11 cellular contexts compared by ENCODE assay signal in genomic region chr1:229225331-229225782, GRCh38. TPM values are rescaled to one million over a fixed set of nuclear protein-coding genes. Genes with fewer than 3 reads are reported as not detected.
DNase-seq lines count a peak whose midpoint lies in the region; FAIRE-seq and TF ChIP-seq lines count a peak whose summit lies in the region.
"Had no signal": no experiment of that assay in that cellular context is flagged by ENCODE, and none has a peak within 500 bp of the region (broad histone marks: within the 10 kb centered on the region; RNA-seq: fewer than 3 reads in every experiment).

No MANE protein-coding gene starts in this region.

- no peak for FAIRE-seq in small intestine (lab: Jason Lieb, UNC)
- FAIRE-seq: kidney had no signal

- H3K36me3 ChIP-seq in HEK293 (ENCODE audit: control insufficient read depth in 2 of 2, insufficient read depth in 1 of 2, low read length in 2 of 2), result no peaks in the 10 kb centered on the region
- H3K36me3 ChIP-seq in small intestine (ENCODE audit: control insufficient read depth in 2 of 2, insufficient read depth in 2 of 2, low read length in 2 of 2), result no peaks in the 10 kb centered on the region
- H3K36me3 ChIP-seq: BLaER1 treated with 17β-estradiol and CSF1 and Interleukin-3, amounts not matched to agents 10 nM and 100 nM had no signal

- no peak overlapping the region for H3K4me3 ChIP-seq in HEK293 (ENCODE audit: low read depth, low read length)
- no peak overlapping the region for H3K4me3 ChIP-seq in small intestine (ENCODE audit: low read depth in 1 of 2, low read length in 2 of 2)
- H3K4me3 ChIP-seq: BLaER1 treated with 17β-estradiol and CSF1 and Interleukin-3, amounts not matched to agents 10 nM and 100 nM had no signal

- H3K9me3 ChIP-seq in HEK293 (ENCODE audit: control insufficient read depth, insufficient read depth, low read depth, low read length) (no peaks in the 10 kb centered on the region), small intestine (ENCODE audit: control insufficient read depth, low read depth) (no peaks in the 10 kb centered on the region)

- peak overlapping the region; percentile 38 for H3K27ac ChIP-seq in HEK293 (ENCODE audit: extremely low read depth, low read depth, low read length)
- H3K27ac ChIP-seq in cingulate gyrus (ENCODE audit: low read depth, low read length), result peak overlapping the region; percentile 25
- peak overlapping the region; percentile 18 to 30 for H3K27ac ChIP-seq in small intestine (ENCODE audit: low read depth in 1 of 2, low read length in 1 of 2)
- H3K27ac ChIP-seq: BLaER1 treated with 17β-estradiol and CSF1 and Interleukin-3, amounts not matched to agents 10 nM and 100 nM had no signal

- WGBS in small intestine, 3 donors, result 25 to 58% (median 44%) methylated on average over 7 of the region's 7 CpGs

- POLR2A ChIA-PET in HEK293 (lab: Yijun Ruan, JAX), result interaction anchor here (1.1 kb wide), 1 partner anchor 489 kb away, joined by 4 read pairs; no protein-coding TSS in a partner anchor

- H3K4me1 ChIP-seq in HEK293 (ENCODE audit: control insufficient read depth, insufficient read depth, low read length) (peaks cover 57% of the 10 kb centered on the region), small intestine (ENCODE audit: control insufficient read depth in 2 of 2, insufficient read depth in 1 of 2, low read depth in 1 of 2, low read length in 1 of 2) (peaks cover 2 to 6% of the 10 kb centered on the region in 2 donors)

- DNase-seq in NCI-H2196 treated with DMSO at 0.1 percent for 48 hours (lab: John Stamatoyannopoulos, UW; ENCODE audit: unreplicated experiment), result peak; percentile 46
- DNase-seq in small intestine, result peak; percentile 90
- no peak for DNase-seq in NCI-H345 treated with DMSO at 0.1 percent for 48 hours (lab: John Stamatoyannopoulos, UW; ENCODE audit: unreplicated experiment)
- DNase-seq in NCI-H82 treated with DMSO at 0.1 percent for 48 hours (lab: John Stamatoyannopoulos, UW; ENCODE audit: unreplicated experiment), result no peak
- no peak for DNase-seq in T-helper 9 cell
- DNase-seq: glutamatergic neuron; kidney; stimulated activated CD4-positive, alpha-beta T cell treated with anti-CD3 and anti-CD28 coated beads, Interleukin-12 subunit alpha, Interleukin-12 subunit beta, amount 100 ng/mL, for 4 hours had no signal

- no peak for TF ChIP-seq CTCF in HEK293 (tag by site-specific recombination; IDR thresholded peaks at IDR 0.05)

- no peaks in the 10 kb centered on the region for H3K27me3 ChIP-seq in small intestine (ENCODE audit: control insufficient read depth in 2 of 2, insufficient read depth in 2 of 2, low read length in 2 of 2)

- CTCF ChIA-PET in HEK293 (lab: Yijun Ruan, JAX), result interaction anchor here (0.6 to 8.7 kb wide), 8 partner anchors 16 to 562 kb away, joined by 3 to 115 read pairs (median 6); no protein-coding TSS in a partner anchor

TF ChIP-seq in HEK293, 187 proteins besides CTCF, POLR2A, EP300 and RAD21 (continues in another document):
- TF ChIP-seq REST (tag by site-specific recombination; IDR thresholded peaks at IDR 0.05) (no peak), ZIC2 (tag by site-specific recombination; IDR thresholded peaks at IDR 0.05) (no peak; the same call in none of the 2 replicates), ZNF837 (tag by site-specific recombination; IDR thresholded peaks at IDR 0.05) (no peak), KLF16 (tag by site-specific recombination; IDR thresholded peaks at IDR 0.05) (no peak), ZBTB17 (tag by site-specific recombination; IDR thresholded peaks at IDR 0.05) (peak; percentile 50; the same call in 1 of the 2 replicates), HOXD13 (CRISPR knock-in tag; IDR thresholded peaks at IDR 0.05; ENCODE audit: borderline replicate concordance) (peak; percentile 79; the same call in 1 of the 2 replicates), KLF9 (tag by site-specific recombination; IDR thresholded peaks at IDR 0.05; ENCODE audit: low read depth) (no peak), ZNF138 (tag by site-specific recombination; IDR thresholded peaks at IDR 0.05; ENCODE audit: borderline replicate concordance) (no peak), ZNF658 (tag by site-specific recombination; IDR thresholded peaks at IDR 0.05) (no peak), ZNF791 (tag by site-specific recombination; IDR thresholded peaks at IDR 0.05) (no peak), ZSCAN30 (tag by site-specific recombination; IDR thresholded peaks at IDR 0.05) (0 out of 2 replicates have a peak, but pooled peaks have one; percentile 61), IKZF3 (tag by site-specific recombination; IDR thresholded peaks at IDR 0.05) (peak; percentile 87), TRIM28 (IDR thresholded peaks at IDR 0.05; ENCODE audit: borderline replicate concordance, low read length) (0 out of 2 replicates have a peak, but pooled peaks have one; percentile 75), GLIS1 (tag by site-specific recombination; IDR thresholded peaks at IDR 0.05) (peak; percentile 78; the same call in 1 of the 2 replicates), ZNF248 (tag by site-specific recombination; IDR thresholded peaks at IDR 0.05) (no peak), ZNF324 (tag by site-specific recombination; IDR thresholded peaks at IDR 0.05) (0 out of 2 replicates have a peak, but pooled peaks have one; percentile 31), ZFP41 (tag by site-specific recombination; IDR thresholded peaks at IDR 0.05; ENCODE audit: borderline replicate concordance) (no peak), HOXC10 (CRISPR knock-in tag; IDR thresholded peaks at IDR 0.05) (no peak), GLIS2 (tag by site-specific recombination; IDR thresholded peaks at IDR 0.05) (no peak), ZNF2 (tag by site-specific recombination; IDR thresholded peaks at IDR 0.05) (0 out of 2 replicates have a peak, but pooled peaks have one; percentile 21), ZNF10 (tag by site-specific recombination; IDR thresholded peaks at IDR 0.05) (no peak), ZNF366 (tag by site-specific recombination; conservative IDR thresholded peaks at IDR 0.05) (0 out of 2 replicates have a peak, but pooled peaks have one; percentile 25), ZNF677 (tag by site-specific recombination; IDR thresholded peaks at IDR 0.05) (no peak), ZBTB49 (tag by site-specific recombination; IDR thresholded peaks at IDR 0.05; ENCODE audit: low read depth) (no peak)
- TF ChIP-seq, protein P1, sequence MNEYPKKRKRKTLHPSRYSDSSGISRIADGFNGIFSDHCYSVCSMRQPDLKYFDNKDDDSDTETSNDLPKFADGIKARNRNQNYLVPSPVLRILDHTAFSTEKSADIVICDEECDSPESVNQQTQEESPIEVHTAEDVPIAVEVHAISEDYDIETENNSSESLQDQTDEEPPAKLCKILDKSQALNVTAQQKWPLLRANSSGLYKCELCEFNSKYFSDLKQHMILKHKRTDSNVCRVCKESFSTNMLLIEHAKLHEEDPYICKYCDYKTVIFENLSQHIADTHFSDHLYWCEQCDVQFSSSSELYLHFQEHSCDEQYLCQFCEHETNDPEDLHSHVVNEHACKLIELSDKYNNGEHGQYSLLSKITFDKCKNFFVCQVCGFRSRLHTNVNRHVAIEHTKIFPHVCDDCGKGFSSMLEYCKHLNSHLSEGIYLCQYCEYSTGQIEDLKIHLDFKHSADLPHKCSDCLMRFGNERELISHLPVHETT (tag by site-specific recombination; IDR thresholded peaks at IDR 0.05), result no peak

RNA-seq across cellular contexts. Expression of gene RAB4A, which starts 45.6 kb away (rescaled TPM):
- 10 to 100 TPM; 30.0 to 37.6 (median 31.9) TPM for polyA plus RNA-seq in small intestine

Comparison
In these comparisons a context has a peak if more than half of its experiments do, and no peak if none do; other contexts are left out.
1. DNase-seq: peak in NCI-H2196 treated with DMSO at 0.1 percent for 48 hours (single experiment) and small intestine (single experiment); none in NCI-H345 treated with DMSO at 0.1 percent for 48 hours (single experiment), NCI-H82 treated with DMSO at 0.1 percent for 48 hours (single experiment) and T-helper 9 cell (single experiment).
2. Peak in every context shown above with its lines, with median percentiles within 50 percentile points of each other: H3K27ac ChIP-seq.